Comparison of ENCODE assay signal across 3 cellular contexts in the genomic region with DNA sequence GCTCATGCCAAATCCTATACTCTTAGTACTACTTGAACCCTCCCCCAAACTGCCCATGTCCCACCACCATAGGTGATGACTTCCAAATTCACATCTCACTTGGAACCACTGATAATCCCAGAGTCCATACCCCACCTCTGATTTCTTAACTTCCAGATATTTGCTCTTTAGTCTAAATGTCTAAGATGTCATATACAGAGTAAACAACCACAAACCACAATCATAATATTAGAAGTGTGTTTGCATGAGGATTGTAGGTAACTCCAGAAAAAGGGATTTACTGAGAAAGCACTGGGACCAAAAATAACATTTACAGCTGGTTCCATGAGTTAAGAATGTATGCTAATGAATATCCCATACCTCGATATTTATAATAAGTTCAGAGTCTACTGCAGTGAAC.
"Had no signal": no experiment of that assay in that cellular context is flagged by ENCODE, and none has a peak within 500 bp of the region (broad histone marks: within the 10 kb centered on the region; RNA-seq: fewer than 3 reads in every experiment).

No MANE protein-coding gene starts in this region.

- DNase-seq: GDM1, GF-D8 had no signal

- H3K4me3 ChIP-seq: GM12878 had no signal

- ATAC-seq: GM12878 had no signal
